Comparison of ENCODE assay signal across 8 cellular contexts in the genomic region with DNA sequence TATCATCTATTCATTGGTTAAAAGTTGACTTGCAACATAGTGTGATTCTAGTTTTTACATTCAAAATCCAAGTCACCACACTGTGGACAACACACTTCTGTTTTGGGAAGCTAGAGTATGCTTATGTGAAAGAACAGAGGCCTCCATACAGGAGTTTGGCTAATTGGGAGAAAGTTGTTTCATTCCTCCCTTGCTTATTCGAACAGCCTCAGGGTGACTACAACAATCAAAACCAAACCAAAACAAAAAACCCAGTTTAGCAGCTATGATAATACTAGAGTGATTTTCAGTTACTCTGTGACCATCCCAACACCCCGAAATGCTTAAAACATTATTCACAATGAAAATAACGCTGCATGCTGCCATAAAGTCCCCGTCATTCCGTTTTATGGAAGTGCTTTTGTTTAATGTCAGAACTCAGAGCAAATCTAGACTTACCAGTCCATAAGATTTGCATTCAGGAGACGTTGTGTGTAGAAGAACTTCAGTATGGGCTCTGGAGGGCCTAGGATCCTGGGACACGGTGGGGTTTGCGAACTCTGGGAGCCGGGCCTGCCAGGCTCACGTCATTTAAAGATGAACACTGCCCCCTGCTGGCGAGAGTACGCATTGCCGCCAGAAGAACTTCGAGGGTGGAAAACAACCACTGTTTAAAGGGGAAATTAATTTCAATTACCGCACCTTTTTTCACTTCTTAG.
A peak's percentile ranks its signal among the peaks of the same experiment; 100 is the strongest.
DNase-seq lines count a peak whose midpoint lies in the region; ATAC-seq and TF ChIP-seq lines count a peak whose summit lies in the region.

No MANE protein-coding gene starts in this region.

- peak; percentile 77 for TF ChIP-seq CTCF in HL-60 (IDR thresholded peaks at IDR 0.05; ENCODE audit: insufficient read depth, low read length)
- TF ChIP-seq CTCF in RWPE2 (IDR thresholded peaks at IDR 0.05; ENCODE audit: poor library complexity, severe bottlenecking), result peak; percentile 89
- peak; percentile 99 for TF ChIP-seq CTCF in glutamatergic neuron (IDR thresholded peaks at IDR 0.05; ENCODE audit: partially characterized antibody, unreplicated experiment)
- TF ChIP-seq CTCF in upper lobe of left lung (IDR thresholded peaks at IDR 0.05), result peak; percentile 77 to 87 (median 80)

- H3K4me1 ChIP-seq in RWPE2 (ENCODE audit: insufficient read depth, poor library complexity, severe bottlenecking) (peaks cover 5% of the 10 kb centered on the region), upper lobe of left lung (peaks cover 6 to 20% (median 15%) of the 10 kb centered on the region in 4 donors)

- H3K27ac ChIP-seq in HL-60 (replicated peaks), result peak overlapping the region; percentile 88
- no peak overlapping the region for H3K27ac ChIP-seq in RWPE2 (ENCODE audit: poor library complexity, severe bottlenecking)
- H3K27ac ChIP-seq in upper lobe of left lung, result peak overlapping the region in 1 of 4 donors; percentile 49

- peak; percentile 23 for DNase-seq in NK-92 treated with Interleukin-12 subunit alpha and Interleukin-12 subunit beta, amount 100 ng/mL, for 24 hours (lab: John Stamatoyannopoulos, UW)
- no peak for DNase-seq in NK-92 (lab: John Stamatoyannopoulos, UW; ENCODE audit: unreplicated experiment)
- peak; percentile 51 to 83 for DNase-seq in HL-60 (ENCODE audit: low read depth in 1 of 2, low spot score in 1 of 2)
- DNase-seq in RWPE2 (ENCODE audit: low spot score), result no peak
- peak; percentile 71 for DNase-seq in activated naive CD4-positive, alpha-beta T cell treated with anti-CD3 and anti-CD28 coated beads for 36 hours
- peak; percentile 86 for DNase-seq in glutamatergic neuron
- peak; percentile 61 to 96 (median 84) for DNase-seq in posterior cingulate gyrus
- DNase-seq in upper lobe of left lung, result peak in 1 of 2 donors; percentile 65

- H3K27ac Mint-ChIP-seq in activated naive CD4-positive, alpha-beta T cell treated with anti-CD3 and anti-CD28 coated beads for 36 hours, result no peak overlapping the region
- H3K27ac Mint-ChIP-seq in glutamatergic neuron (ENCODE audit: unreplicated experiment), result no peak overlapping the region

- H3K27me3 Mint-ChIP-seq in activated naive CD4-positive, alpha-beta T cell treated with anti-CD3 and anti-CD28 coated beads for 36 hours (ENCODE audit: low read depth), result peaks cover 14% of the 10 kb centered on the region
- no peaks in the 10 kb centered on the region for H3K27me3 Mint-ChIP-seq in glutamatergic neuron (ENCODE audit: unreplicated experiment)

- peaks cover 6% of the 10 kb centered on the region for H3K4me1 Mint-ChIP-seq in activated naive CD4-positive, alpha-beta T cell treated with anti-CD3 and anti-CD28 coated beads for 36 hours (ENCODE audit: low read depth)
- peaks cover 4% of the 10 kb centered on the region for H3K4me1 Mint-ChIP-seq in glutamatergic neuron (ENCODE audit: low read depth, unreplicated experiment)

- H3K4me3 Mint-ChIP-seq in activated naive CD4-positive, alpha-beta T cell treated with anti-CD3 and anti-CD28 coated beads for 36 hours, result no peak overlapping the region
- no peak overlapping the region for H3K4me3 Mint-ChIP-seq in glutamatergic neuron (ENCODE audit: unreplicated experiment)

- H3K4me3 ChIP-seq in HL-60 (replicated peaks; ENCODE audit: insufficient read depth, low read length) (no peak overlapping the region), RWPE2 (ENCODE audit: severe bottlenecking) (no peak overlapping the region), upper lobe of left lung (no peak overlapping the region)

- no peak for TF ChIP-seq POLR2A in upper lobe of left lung (IDR thresholded peaks at IDR 0.05)

- no peaks in the 10 kb centered on the region for H3K9me3 Mint-ChIP-seq in activated naive CD4-positive, alpha-beta T cell treated with anti-CD3 and anti-CD28 coated beads for 36 hours
- no peaks in the 10 kb centered on the region for H3K9me3 Mint-ChIP-seq in glutamatergic neuron (ENCODE audit: unreplicated experiment)

- no peaks in the 10 kb centered on the region for H3K36me3 ChIP-seq in RWPE2 (ENCODE audit: low read depth)
- H3K36me3 ChIP-seq in upper lobe of left lung, result no peaks in the 10 kb centered on the region

- H3K27me3 ChIP-seq in HL-60 (ENCODE audit: insufficient read depth, poor library complexity, severe bottlenecking), result no peaks in the 10 kb centered on the region
- H3K27me3 ChIP-seq in RWPE2 (ENCODE audit: insufficient read depth, poor library complexity, severe bottlenecking), result peaks cover 9% of the 10 kb centered on the region
- no peaks in the 10 kb centered on the region for H3K27me3 ChIP-seq in upper lobe of left lung

- peak; percentile 45; the same call in 2 of the 3 replicates for ATAC-seq in RWPE2 (ENCODE audit: low read depth)
- peak; percentile 66 to 84 for ATAC-seq in upper lobe of left lung (ENCODE audit: low FRiP score in 2 of 2)

- 31 to 35% methylated on average over 15 of the region's 15 CpGs for WGBS in upper lobe of left lung, 2 donors

- H3K9me3 ChIP-seq in RWPE2 (ENCODE audit: severe bottlenecking) (no peaks in the 10 kb centered on the region), upper lobe of left lung (no peaks in the 10 kb centered on the region)

- H3K36me3 Mint-ChIP-seq in activated naive CD4-positive, alpha-beta T cell treated with anti-CD3 and anti-CD28 coated beads for 36 hours (ENCODE audit: low read depth), result no peaks in the 10 kb centered on the region
- H3K36me3 Mint-ChIP-seq in glutamatergic neuron (ENCODE audit: unreplicated experiment), result no peaks in the 10 kb centered on the region

- CTCF ChIA-PET in activated naive CD4-positive, alpha-beta T cell treated with anti-CD3 and anti-CD28 coated beads for 36 hours (lab: Charles Lee), result interaction anchor here (0.6 to 3.5 kb wide), 29 partner anchors 9 to 1427 kb away, joined by 3 to 34 read pairs (median 4); no protein-coding TSS in a partner anchor

- TF ChIP-seq EP300 in upper lobe of left lung (IDR thresholded peaks at IDR 0.05), result no peak

- intact Hi-C loops in activated naive CD4-positive, alpha-beta T cell treated with anti-CD3 and anti-CD28 coated beads for 36 hours (cut with micrococcal nuclease), result loop anchor here (1.0 to 10.0 kb wide), 6 partner anchors 34 to 1425 kb away; no protein-coding TSS in a partner anchor
- intact Hi-C loops in posterior cingulate gyrus (cut with DNase I), result loop anchor here (2.0 to 10.0 kb wide), 4 partner anchors 35 to 1427 kb away; no protein-coding TSS in a partner anchor

Comparison
In these comparisons a context has a peak if more than half of its experiments do, and no peak if none do; other contexts are left out.
1. DNase-seq: peak in NK-92 treated with Interleukin-12 subunit alpha and Interleukin-12 subunit beta, amount 100 ng/mL, for 24 hours (single experiment), HL-60 (2 of 2), activated naive CD4-positive, alpha-beta T cell treated with anti-CD3 and anti-CD28 coated beads for 36 hours (single experiment), glutamatergic neuron (single experiment) and posterior cingulate gyrus (10 of 10); none in NK-92 (single experiment) and RWPE2 (single experiment).
2. Peak in every context shown above with its lines, with median percentiles within 50 percentile points of each other: CTCF ChIP-seq.